Comparison of ENCODE assay signal across 10 cellular contexts in the genomic region with DNA sequence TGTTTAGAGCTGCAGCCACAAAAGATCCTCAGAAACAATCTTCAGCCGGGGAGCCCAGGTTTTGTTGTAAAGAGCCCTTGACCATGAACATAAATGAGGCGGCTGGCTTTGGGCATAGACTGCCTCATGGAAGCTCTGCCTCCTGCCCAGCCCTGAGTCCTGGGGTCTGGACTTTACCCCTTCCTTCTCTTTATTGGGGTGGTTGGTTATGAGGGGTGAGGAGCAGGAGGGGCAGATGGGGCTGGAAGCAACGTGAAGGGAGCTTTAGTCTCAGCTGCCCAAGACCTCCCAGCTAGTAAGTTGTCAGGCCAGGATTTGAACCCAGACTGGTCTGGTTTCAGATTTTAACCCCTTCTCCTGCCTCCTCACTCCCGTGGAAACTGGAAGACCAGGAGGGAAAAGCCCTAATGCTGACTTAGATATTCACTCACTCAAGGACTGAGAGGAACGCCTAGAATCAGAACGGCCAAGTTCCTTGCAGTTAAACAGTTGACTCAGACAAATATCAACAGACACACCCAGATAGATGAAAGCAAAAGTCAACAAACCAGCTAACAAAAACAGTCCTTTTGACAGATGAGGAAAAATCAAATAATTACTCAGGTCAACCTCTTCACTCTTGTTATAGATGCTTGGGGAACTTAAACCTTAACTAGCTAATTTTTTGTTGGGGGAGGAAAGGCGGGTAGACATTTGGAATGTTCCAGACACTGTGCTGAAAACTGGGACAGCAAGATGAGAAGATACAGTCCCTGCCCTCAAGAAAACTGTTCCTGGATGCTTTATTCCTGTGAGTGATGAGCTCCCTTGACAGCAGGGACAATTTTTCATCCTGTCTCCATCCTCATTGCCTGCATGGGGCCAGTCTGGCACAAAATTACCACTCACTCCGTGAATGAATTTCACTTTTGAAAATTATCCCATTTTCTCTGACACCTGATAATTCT. TPM values are rescaled to one million over a fixed set of nuclear protein-coding genes. Genes with fewer than 3 reads are reported as not detected.
DNase-seq lines count a peak whose midpoint lies in the region; ATAC-seq and TF ChIP-seq lines count a peak whose summit lies in the region.
"Had no signal": no experiment of that assay in that cellular context is flagged by ENCODE, and none has a peak within 500 bp of the region (broad histone marks: within the 10 kb centered on the region; RNA-seq: fewer than 3 reads in every experiment).

No MANE protein-coding gene starts in this region.

- TF ChIP-seq CTCF in VCaP (conservative IDR thresholded peaks at IDR 0.05) (no peak), lower lobe of right lung (IDR thresholded peaks at IDR 0.05) (no peak), brain microvascular endothelial cell (IDR thresholded peaks at IDR 0.05; ENCODE audit: low read depth, low read length, missing control alignments) (no peak)

- intact Hi-C loops in lower lobe of right lung (cut with DNase I), result no loop called here

- no peak overlapping the region for H3K4me3 Mint-ChIP-seq in activated CD8-positive, alpha-beta memory T cell treated with anti-CD3 and anti-CD28 coated beads, Interleukin-2, amount 10 ng/mL, durations not matched to agents 7 days and 5 days
- H3K4me3 Mint-ChIP-seq in T-cell, result no peak overlapping the region

- H3K9me3 Mint-ChIP-seq in activated CD8-positive, alpha-beta memory T cell treated with anti-CD3 and anti-CD28 coated beads, Interleukin-2, amount 10 ng/mL, durations not matched to agents 7 days and 5 days (ENCODE audit: low read depth), result no peaks in the 10 kb centered on the region
- no peaks in the 10 kb centered on the region for H3K9me3 Mint-ChIP-seq in T-cell

- H3K4me1 Mint-ChIP-seq in activated CD8-positive, alpha-beta memory T cell treated with anti-CD3 and anti-CD28 coated beads, Interleukin-2, amount 10 ng/mL, durations not matched to agents 7 days and 5 days, result peaks cover 38% of the 10 kb centered on the region
- peaks cover 6 to 17% (median 8%) of the 10 kb centered on the region in 3 donors for H3K4me1 Mint-ChIP-seq in T-cell

- H3K27me3 ChIP-seq in lower lobe of right lung (ENCODE audit: low read depth) (no peaks in the 10 kb centered on the region), brain microvascular endothelial cell (replicated peaks) (no peaks in the 10 kb centered on the region)
- H3K27me3 ChIP-seq: heart left ventricle had no signal

- no peaks in the 10 kb centered on the region for H3K36me3 ChIP-seq in lower lobe of right lung
- H3K36me3 ChIP-seq in urinary bladder (ENCODE audit: insufficient read depth), result no peaks in the 10 kb centered on the region
- H3K36me3 ChIP-seq in brain microvascular endothelial cell (replicated peaks), result no peaks in the 10 kb centered on the region
- H3K36me3 ChIP-seq: heart left ventricle had no signal

- no peaks in the 10 kb centered on the region for H3K27me3 Mint-ChIP-seq in activated CD8-positive, alpha-beta memory T cell treated with anti-CD3 and anti-CD28 coated beads, Interleukin-2, amount 10 ng/mL, durations not matched to agents 7 days and 5 days
- H3K27me3 Mint-ChIP-seq in T-cell, result no peaks in the 10 kb centered on the region

- no peaks in the 10 kb centered on the region for H3K9me3 ChIP-seq in lower lobe of right lung

- WGBS in urinary bladder, result 30% methylated on average over 8 of the region's 8 CpGs

- peak overlapping the region; percentile 70 for H3K27ac ChIP-seq in VCaP
- peak overlapping the region; percentile 68 for H3K27ac ChIP-seq in lower lobe of right lung
- peak overlapping the region; percentile 64 for H3K27ac ChIP-seq in urinary bladder (ENCODE audit: low read depth)
- H3K27ac ChIP-seq in brain microvascular endothelial cell, result no peak overlapping the region

- ATAC-seq in activated CD8-positive, alpha-beta memory T cell treated with anti-CD3 and anti-CD28 coated beads, Interleukin-2, amount 10 ng/mL, durations not matched to agents 7 days and 5 days, result no peak
- peak; percentile 71 to 93 for ATAC-seq in lower lobe of right lung
- no peak for ATAC-seq in GM21529 (IDR thresholded peaks at IDR 0.05; ENCODE audit: unreplicated experiment)
- ATAC-seq in T-cell (replicated peaks in 1 of 4), result no peak
- ATAC-seq: activated CD4-positive, CD25-positive, alpha-beta regulatory T cell treated with anti-CD3 and anti-CD28 coated beads, Interleukin-2, amount 50 U/mL, for 24 hours had no signal

- peaks cover 16% of the 10 kb centered on the region for H3K36me3 Mint-ChIP-seq in activated CD8-positive, alpha-beta memory T cell treated with anti-CD3 and anti-CD28 coated beads, Interleukin-2, amount 10 ng/mL, durations not matched to agents 7 days and 5 days
- H3K36me3 Mint-ChIP-seq in T-cell, result no peaks in the 10 kb centered on the region

- no peak for DNase-seq in activated CD8-positive, alpha-beta memory T cell treated with anti-CD3 and anti-CD28 coated beads, Interleukin-2, amount 10 ng/mL, durations not matched to agents 7 days and 5 days
- DNase-seq in activated CD8-positive, alpha-beta memory T cell treated with anti-CD3 and anti-CD28 coated beads for 24 hours, result no peak
- DNase-seq in lower lobe of right lung (no peak), brain microvascular endothelial cell (no peak), T-cell (no peak)
- DNase-seq: heart left ventricle had no signal

- in situ Hi-C loops in brain microvascular endothelial cell (cut with HindIII; ENCODE audit: low pct_ligation_motif_present, low sequenced_read_pairs), result no loop called here

- H3K4me3 ChIP-seq in lower lobe of right lung, result no peak overlapping the region
- H3K4me3 ChIP-seq in urinary bladder (ENCODE audit: low read depth, low read length), result no peak overlapping the region
- H3K4me3 ChIP-seq in brain microvascular endothelial cell (ENCODE audit: low read depth, low read length), result no peak overlapping the region
- H3K4me3 ChIP-seq: heart left ventricle had no signal

- CTCF ChIA-PET in activated CD8-positive, alpha-beta memory T cell treated with anti-CD3 and anti-CD28 coated beads, Interleukin-2, amount 10 ng/mL, durations not matched to agents 7 days and 5 days (lab: Charles Lee), result interaction anchor here (1.0 to 2.3 kb wide), 11 partner anchors 8 to 159 kb away, joined by 3 to 17 read pairs (median 5); no protein-coding TSS in a partner anchor
- CTCF ChIA-PET in T-cell (lab: Charles Lee), result interaction anchor here in 1 of 2 donors (0.5 kb wide), 1 partner anchor 96 kb away, joined by 3 read pairs; no protein-coding TSS in a partner anchor

- POLR2A ChIA-PET in T-cell (lab: Charles Lee), result no interaction called here

- peak overlapping the region; percentile 47 for H3K27ac Mint-ChIP-seq in activated CD8-positive, alpha-beta memory T cell treated with anti-CD3 and anti-CD28 coated beads, Interleukin-2, amount 10 ng/mL, durations not matched to agents 7 days and 5 days
- peak overlapping the region in 1 of 2 donors; percentile 37 for H3K27ac Mint-ChIP-seq in T-cell

- peaks cover 24% of the 10 kb centered on the region for H3K4me1 ChIP-seq in lower lobe of right lung
- H3K4me1 ChIP-seq in urinary bladder (ENCODE audit: insufficient read depth), result no peaks in the 10 kb centered on the region

RNA-seq across cellular contexts. Expression of a gene that starts 20.7 kb away (rescaled TPM):
- 10 to 100 TPM; 42.6 to 69.3 TPM for total RNA-seq in activated CD8-positive, alpha-beta memory T cell treated with anti-CD3 and anti-CD28 coated beads, Interleukin-2, amount 10 ng/mL, durations not matched to agents 7 days and 5 days
- total RNA-seq in lower lobe of right lung (187 TPM), urinary bladder (34.5 TPM), T-cell (10 to 100 TPM; 37.2 to 57.3 (median 47.3) TPM)
- polyA plus RNA-seq in urinary bladder, result 31.4 TPM

RNA-seq across cellular contexts. Expression of a gene that starts 27.1 kb away (rescaled TPM):
- 1,000 to 10,000 TPM; 2,848 to 3,262 TPM for total RNA-seq in activated CD8-positive, alpha-beta memory T cell treated with anti-CD3 and anti-CD28 coated beads, Interleukin-2, amount 10 ng/mL, durations not matched to agents 7 days and 5 days
- total RNA-seq in lower lobe of right lung, result 1,761 TPM
- total RNA-seq in urinary bladder, result 961 TPM
- 2,414 TPM for polyA plus RNA-seq in urinary bladder
- total RNA-seq in T-cell, result 1,000 to 10,000 TPM; 4,604 to 5,380 (median 4,830) TPM

Comparison
In these comparisons a context has a peak if more than half of its experiments do, and no peak if none do; other contexts are left out.
1. ATAC-seq: peak in lower lobe of right lung (2 of 2); none in activated CD8-positive, alpha-beta memory T cell treated with anti-CD3 and anti-CD28 coated beads, Interleukin-2, amount 10 ng/mL, durations not matched to agents 7 days and 5 days (single experiment), GM21529 (single experiment) and T-cell (0 of 4).